Comparison of ENCODE assay signal across 8 cellular contexts in the genomic region with DNA sequence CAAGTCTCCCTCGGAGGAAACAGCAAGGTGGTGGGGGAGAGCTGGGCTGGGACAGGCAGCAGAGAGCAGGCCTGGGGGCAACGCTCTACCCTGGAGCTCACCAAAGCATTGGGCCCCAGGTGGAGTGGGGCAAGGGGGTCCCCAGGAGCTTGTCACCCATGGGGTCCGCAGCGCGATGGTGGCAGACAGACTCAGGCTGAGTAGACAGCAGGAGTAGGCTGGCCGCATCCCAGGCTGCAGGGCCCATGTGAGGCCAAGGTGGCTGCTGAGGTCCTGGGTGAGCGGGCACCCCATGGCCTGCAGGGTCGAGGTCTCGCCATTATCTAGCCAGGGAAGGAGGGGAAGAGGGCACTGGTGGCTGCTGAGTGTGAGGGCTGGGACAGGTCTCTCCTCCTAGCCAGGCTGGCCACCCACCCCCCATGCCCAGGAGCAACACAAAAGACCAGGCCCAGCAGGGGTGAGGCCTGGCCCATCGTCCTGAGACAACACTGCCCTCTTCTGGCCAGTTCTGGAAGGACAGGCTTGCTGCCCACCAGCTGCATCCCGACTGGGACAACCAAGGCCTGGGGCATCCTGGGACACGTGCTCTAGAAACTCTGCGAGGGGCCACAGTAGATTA. TPM values are rescaled to one million over a fixed set of nuclear protein-coding genes. Genes with fewer than 3 reads are reported as not detected.
A peak's percentile ranks its signal among the peaks of the same experiment; 100 is the strongest.
DNase-seq lines count a peak whose midpoint lies in the region; ATAC-seq and TF ChIP-seq lines count a peak whose summit lies in the region.

No MANE protein-coding gene starts in this region.

- no peak overlapping the region for H3K27ac ChIP-seq in vagina

- H3K27me3 ChIP-seq in vagina = no peaks in the 10 kb centered on the region

- ATAC-seq in HG03159 (IDR thresholded peaks at IDR 0.05; ENCODE audit: unreplicated experiment) = no peak

- H3K4me3 Mint-ChIP-seq in progenitor cell of endocrine pancreas (ENCODE audit: low read depth) = no peak overlapping the region

- intact Hi-C loops in vagina (cut with DNase I) = loop anchor here (2.0 kb wide), 1 partner anchor 166 kb away; no protein-coding TSS in a partner anchor

- H3K36me3 Mint-ChIP-seq in progenitor cell of endocrine pancreas (ENCODE audit: insufficient read depth) = no peaks in the 10 kb centered on the region

- no peaks in the 10 kb centered on the region for H3K9me3 Mint-ChIP-seq in progenitor cell of endocrine pancreas (ENCODE audit: low read depth)

- TF ChIP-seq POLR2A in vagina (IDR thresholded peaks at IDR 0.05) = no peak

- no peak overlapping the region for H3K27ac Mint-ChIP-seq in progenitor cell of endocrine pancreas

- no peaks in the 10 kb centered on the region for H3K27me3 Mint-ChIP-seq in progenitor cell of endocrine pancreas

- no peaks in the 10 kb centered on the region for H3K36me3 ChIP-seq in vagina

- H3K4me1 Mint-ChIP-seq in progenitor cell of endocrine pancreas (ENCODE audit: low read depth) = peaks cover 5% of the 10 kb centered on the region

- no peaks in the 10 kb centered on the region for H3K9me3 ChIP-seq in vagina

- H3K4me3 ChIP-seq in vagina = no peak overlapping the region

- DNase-seq in DMS79 treated with DMSO at 0.1 percent for 48 hours (lab: John Stamatoyannopoulos, UW) (peak; percentile 30), HuH-7 (ENCODE audit: low spot score) (peak; percentile 99), SK-N-DZ (ENCODE audit: low spot score) (peak; percentile 68), glomerular visceral epithelial cell (ENCODE audit: extremely low spot score) (peak; percentile 62), progenitor cell of endocrine pancreas (ENCODE audit: low spot score, unreplicated experiment) (peak; percentile 79), vagina (ENCODE audit: extremely low spot score in 2 of 2) (no peak)
- DNase-seq in activated naive CD4-positive, alpha-beta T cell (lab: John Stamatoyannopoulos, UW) = peak; percentile 56 to 76 (median 67)

- H3K4me1 ChIP-seq in vagina = peaks cover 14% of the 10 kb centered on the region

- peak; percentile 92 for TF ChIP-seq CTCF in progenitor cell of endocrine pancreas (IDR thresholded peaks at IDR 0.05; ENCODE audit: unreplicated experiment)
- peak; percentile 95 to 98 (median 96) for TF ChIP-seq CTCF in vagina (IDR thresholded peaks at IDR 0.05)

RNA-seq across cellular contexts. Expression of a gene that starts 33.1 kb away (rescaled TPM):
- 32.5 and 40.2 TPM in 2 replicates for polyA plus RNA-seq in SK-N-DZ (2014; cell fraction: cytosol; rRNA removed)
- 19.9 and 22.5 TPM in 2 replicates for polyA plus RNA-seq in SK-N-DZ (2014; cell fraction: nucleus; rRNA removed)
- total RNA-seq in progenitor cell of endocrine pancreas (33.6 and 35.3 TPM in 2 replicates), vagina (20.9 TPM)

Comparison
In these comparisons a context has a peak if more than half of its experiments do, and no peak if none do; other contexts are left out.
1. DNase-seq: peak in DMS79 treated with DMSO at 0.1 percent for 48 hours (single experiment), HuH-7 (single experiment), SK-N-DZ (single experiment), activated naive CD4-positive, alpha-beta T cell (4 of 4), glomerular visceral epithelial cell (single experiment) and progenitor cell of endocrine pancreas (single experiment); none in vagina (0 of 2).